In genomic region chr11:68406318-68407313, GRCh38 we compare ENCODE assay signal across 17 cellular contexts. TPM values are rescaled to one million over a fixed set of nuclear protein-coding genes. Genes with fewer than 3 reads are reported as not detected.
DNase-seq lines count a peak whose midpoint lies in the region; TF ChIP-seq lines count a peak whose summit lies in the region.
"Had no signal": no experiment of that assay in that cellular context is flagged by ENCODE, and none has a peak within 500 bp of the region (broad histone marks: within the 10 kb centered on the region; RNA-seq: fewer than 3 reads in every experiment).

No MANE protein-coding gene starts in this region.

- TF ChIP-seq POLR2A in esophagus muscularis mucosa (IDR thresholded peaks at IDR 0.05; ENCODE audit: low read depth) = no peak

- H3K27me3 Mint-ChIP-seq in Caco-2 (ENCODE audit: insufficient read depth, unreplicated experiment) (no peaks in the 10 kb centered on the region), nephron progenitor cell (ENCODE audit: low read depth, poor library complexity) (no peaks in the 10 kb centered on the region), osteocyte (ENCODE audit: unreplicated experiment) (no peaks in the 10 kb centered on the region)

- no peak overlapping the region for H3K4me3 ChIP-seq in Caco-2 (ENCODE audit: low read depth, low read length)
- H3K4me3 ChIP-seq in esophagus muscularis mucosa = no peak overlapping the region
- H3K4me3 ChIP-seq: ascending aorta had no signal

- H3K4me3 Mint-ChIP-seq in Caco-2 (ENCODE audit: unreplicated experiment) = no peak overlapping the region
- H3K4me3 Mint-ChIP-seq in nephron progenitor cell = no peak overlapping the region
- H3K4me3 Mint-ChIP-seq in osteocyte (ENCODE audit: unreplicated experiment) = no peak overlapping the region
- H3K4me3 Mint-ChIP-seq: activated naive CD4-positive, alpha-beta T cell treated with anti-CD3 and anti-CD28 coated beads for 36 hours; HFFc6; natural killer cell had no signal

- peak overlapping the region; percentile 13 for H3K27ac Mint-ChIP-seq in Caco-2 (ENCODE audit: unreplicated experiment)
- peak overlapping the region; percentile 22 for H3K27ac Mint-ChIP-seq in nephron progenitor cell
- no peak overlapping the region for H3K27ac Mint-ChIP-seq in osteocyte (ENCODE audit: unreplicated experiment)
- H3K27ac Mint-ChIP-seq: activated naive CD4-positive, alpha-beta T cell treated with anti-CD3 and anti-CD28 coated beads for 36 hours; HFFc6; natural killer cell had no signal

- no peak for TF ChIP-seq EP300 in esophagus muscularis mucosa (IDR thresholded peaks at IDR 0.05)

- no peak for TF ChIP-seq CTCF in Caco-2 (IDR thresholded peaks at IDR 0.05; ENCODE audit: insufficient read depth in 1 of 2, low read depth in 1 of 2, low read length in 1 of 2, severe bottlenecking in 1 of 2, unreplicated experiment in 1 of 2)
- TF ChIP-seq CTCF in esophagus muscularis mucosa (IDR thresholded peaks at IDR 0.05) = no peak
- TF ChIP-seq CTCF in nephron progenitor cell (IDR thresholded peaks at IDR 0.05) = no peak
- TF ChIP-seq CTCF in osteocyte (IDR thresholded peaks at IDR 0.05) = no peak
- no peak for TF ChIP-seq CTCF in RWPE1 (conservative IDR thresholded peaks at IDR 0.05; ENCODE audit: low read depth)

- H3K4me1 ChIP-seq in Caco-2 = peaks cover 9% of the 10 kb centered on the region; the same call in 1 of the 2 replicates
- peaks cover 0 to 44% (median 30%) of the 10 kb centered on the region in 4 donors for H3K4me1 ChIP-seq in esophagus muscularis mucosa
- H3K4me1 ChIP-seq: ascending aorta had no signal

- peaks cover 27% of the 10 kb centered on the region for H3K36me3 ChIP-seq in Caco-2 (ENCODE audit: control insufficient read depth, insufficient read depth, low read length)
- peaks cover 15 to 82% (median 61%) of the 10 kb centered on the region in 4 donors for H3K36me3 ChIP-seq in esophagus muscularis mucosa

- POLR2A ChIA-PET in Caco-2 (lab: Charles Lee) = no interaction called here
- POLR2A ChIA-PET in RWPE1 (lab: Yijun Ruan, JAX; ENCODE audit: low non-redundant PET) = no interaction called here

- BruUV-seq in Caco-2 (replicated peaks; lab: Mats Ljungman, UMichigan) = no TSS peak

- H3K36me3 Mint-ChIP-seq in Caco-2 (ENCODE audit: insufficient read depth, unreplicated experiment) (peaks cover 92% of the 10 kb centered on the region), nephron progenitor cell (ENCODE audit: low read depth) (peaks cover 79% of the 10 kb centered on the region), osteocyte (ENCODE audit: unreplicated experiment) (peaks cover 48% of the 10 kb centered on the region)
- H3K36me3 Mint-ChIP-seq: natural killer cell had no signal

- no peaks in the 10 kb centered on the region for H3K9me3 ChIP-seq in Caco-2
- H3K9me3 ChIP-seq in esophagus muscularis mucosa = no peaks in the 10 kb centered on the region
- H3K9me3 ChIP-seq: ascending aorta had no signal

- DNase-seq in Caco-2 (peak; percentile 49 to 50), NCI-H2029 treated with DMSO at 0.1 percent for 48 hours (lab: John Stamatoyannopoulos, UW) (peak; percentile 61), esophagus muscularis mucosa (ENCODE audit: extremely low spot score) (no peak), nephron progenitor cell (no peak), osteocyte (ENCODE audit: extremely low spot score, unreplicated experiment) (no peak), Ammon's horn (ENCODE audit: low spot score) (no peak), RWPE1 (ENCODE audit: low spot score) (no peak)
- no peak for DNase-seq in activated naive CD4-positive, alpha-beta T cell (lab: John Stamatoyannopoulos, UW)
- DNase-seq: activated CD4-positive, alpha-beta T cell treated with anti-CD3 and anti-CD28 coated beads, Interleukin-2, amount 50 U/mL, for 1 hour; activated naive CD4-positive, alpha-beta T cell treated with anti-CD3 and anti-CD28 coated beads for 36 hours; HFFc6; left ventricle myocardium superior; natural killer cell; NCI-H1930; NCI-H524; stimulated activated naive CD4-positive, alpha-beta T cell had no signal

- intact Hi-C loops in Caco-2 (cut with micrococcal nuclease; ENCODE audit: unreplicated experiment) = no loop called here
- intact Hi-C loops in esophagus muscularis mucosa (cut with DNase I) = no loop called here

- H3K27ac ChIP-seq in esophagus muscularis mucosa (replicated peaks in 1 of 4) (peak overlapping the region; percentile 64 to 73 (median 68)), RWPE1 (no peak overlapping the region)
- H3K27ac ChIP-seq: ascending aorta had no signal

- peaks cover 6% of the 10 kb centered on the region for H3K4me1 Mint-ChIP-seq in Caco-2 (ENCODE audit: low read depth, unreplicated experiment)
- H3K4me1 Mint-ChIP-seq in nephron progenitor cell = no peaks in the 10 kb centered on the region
- H3K4me1 Mint-ChIP-seq in osteocyte (ENCODE audit: unreplicated experiment) = no peaks in the 10 kb centered on the region
- H3K4me1 Mint-ChIP-seq: natural killer cell had no signal

- CTCF ChIA-PET in Caco-2 (lab: Charles Lee) = no interaction called here
- CTCF ChIA-PET in RWPE1 (lab: Yijun Ruan, JAX) = interaction anchor here (0.6 kb wide), 2 partner anchors 21 to 315 kb away, joined by 4 read pairs; no protein-coding TSS in a partner anchor

- 83% methylated on average over 22 of the region's 34 CpGs for WGBS in esophagus muscularis mucosa

- H3K27me3 ChIP-seq in Caco-2 (replicated peaks; ENCODE audit: control insufficient read depth, insufficient read depth, low read length) (no peaks in the 10 kb centered on the region), esophagus muscularis mucosa (no peaks in the 10 kb centered on the region)
- H3K27me3 ChIP-seq: ascending aorta had no signal

- no peaks in the 10 kb centered on the region for H3K9me3 Mint-ChIP-seq in Caco-2 (ENCODE audit: unreplicated experiment)
- no peaks in the 10 kb centered on the region for H3K9me3 Mint-ChIP-seq in nephron progenitor cell
- H3K9me3 Mint-ChIP-seq in osteocyte (ENCODE audit: unreplicated experiment) = no peaks in the 10 kb centered on the region
- H3K9me3 Mint-ChIP-seq: activated naive CD4-positive, alpha-beta T cell treated with anti-CD3 and anti-CD28 coated beads for 36 hours; HFFc6; natural killer cell had no signal

RNA-seq across cellular contexts. Expression of gene PPP6R3, which starts 53.9 kb away (rescaled TPM):
- 271 and 276 TPM in 2 replicates for total RNA-seq in Caco-2 (2022)
- total RNA-seq in esophagus muscularis mucosa = 100 to 1,000 TPM; 106 to 132 (median 116) TPM
- total RNA-seq in osteocyte = 86.6 and 87.8 TPM in 2 replicates

Comparison
In these comparisons a context has a peak if more than half of its experiments do, and no peak if none do; other contexts are left out.
1. DNase-seq: peak in Caco-2 (2 of 2) and NCI-H2029 treated with DMSO at 0.1 percent for 48 hours (single experiment); none in esophagus muscularis mucosa (single experiment), nephron progenitor cell (single experiment), osteocyte (single experiment), Ammon's horn (single experiment), activated naive CD4-positive, alpha-beta T cell (0 of 4) and RWPE1 (single experiment).